ENCODE assay signal across 15 cellular contexts in genomic region chr1:197268012-197268411, GRCh38. TPM values are rescaled to one million over a fixed set of nuclear protein-coding genes. Genes with fewer than 3 reads are reported as not detected.
DNase-seq lines count a peak whose midpoint lies in the region; ATAC-seq, FAIRE-seq and TF ChIP-seq lines count a peak whose summit lies in the region.
"Had no signal": no experiment of that assay in that cellular context is flagged by ENCODE, and none has a peak within 500 bp of the region (broad histone marks: within the 10 kb centered on the region; RNA-seq: fewer than 3 reads in every experiment).

CRB1 (plus strand) TSS chr1:197268252; CDS start chr1:197268413, 161 bp downstream.

- peak within 1 kb of the TSS; percentile 68 for H3K27ac ChIP-seq in WERI-Rb-1
- no peak within 1 kb of the TSS for H3K27ac ChIP-seq in keratinocyte (ENCODE audit: control insufficient read depth, insufficient read depth, low read length)

- TF ChIP-seq CTCF in WERI-Rb-1 (IDR thresholded peaks at IDR 0.05; ENCODE audit: low read depth, low read length) = no peak
- no peak for TF ChIP-seq CTCF in keratinocyte (optimal IDR thresholded peaks at IDR 0.05 in 1 of 3, IDR thresholded peaks at IDR 0.05 in 1 of 3, conservative IDR thresholded peaks at IDR 0.05 in 1 of 3; ENCODE audit: extremely low read depth in 1 of 3, insufficient read depth in 2 of 3, low read length in 3 of 3)

- DNase-seq in Ammon's horn (ENCODE audit: low spot score) (peak; percentile 67), NCI-H1105 (lab: John Stamatoyannopoulos, UW) (peak; percentile 7), WERI-Rb-1 (peak; percentile 80), keratinocyte (ENCODE audit: low read depth, low spot score) (no peak), DMS153 (lab: John Stamatoyannopoulos, UW) (no peak), HT-29 (ENCODE audit: low spot score) (no peak)
- no peak for DNase-seq in activated CD4-positive, alpha-beta memory T cell treated with anti-CD3 and anti-CD28 coated beads for 36 hours
- DNase-seq: activated CD8-positive, alpha-beta T cell treated with anti-CD3 and anti-CD28 coated beads for 36 hours; AML-193; effector CD8-positive, alpha-beta T cell; naive B cell; NCI-H187 treated with DMSO at 0.1 percent for 48 hours had no signal

- no peak within 1 kb of the TSS for H3K27ac Mint-ChIP-seq in activated CD4-positive, alpha-beta memory T cell treated with anti-CD3 and anti-CD28 coated beads for 36 hours
- H3K27ac Mint-ChIP-seq: activated CD8-positive, alpha-beta T cell treated with anti-CD3 and anti-CD28 coated beads for 36 hours; activated naive CD4-positive, alpha-beta T cell treated with anti-CD3 and anti-CD28 coated beads, Interleukin-2, amount 50 U/mL, for 72 hours; naive B cell; stimulated activated memory B cell treated with anti-CD40 and anti-IgM and Interleukin-4, amounts not matched to agents 10 μg/mL and 1 μg/mL and 100 μg/mL, for 72 hours had no signal

- H3K27me3 ChIP-seq in WERI-Rb-1 (ENCODE audit: insufficient read depth, low read depth, severe bottlenecking) (no peaks in the 10 kb centered on the region), keratinocyte (ENCODE audit: control insufficient read depth, extremely low read depth, insufficient read depth, low read length) (no peaks in the 10 kb centered on the region)

- H3K4me1 Mint-ChIP-seq in activated CD4-positive, alpha-beta memory T cell treated with anti-CD3 and anti-CD28 coated beads for 36 hours (ENCODE audit: low read depth) = no peaks in the 10 kb centered on the region
- H3K4me1 Mint-ChIP-seq: naive B cell; stimulated activated memory B cell treated with anti-CD40 and anti-IgM and Interleukin-4, amounts not matched to agents 10 μg/mL and 1 μg/mL and 100 μg/mL, for 72 hours had no signal

- peak within 1 kb of the TSS; percentile 37 for H2AFZ ChIP-seq in keratinocyte (ENCODE audit: control insufficient read depth, low read length)

- no peaks in the 10 kb centered on the region for H3K36me3 Mint-ChIP-seq in activated CD4-positive, alpha-beta memory T cell treated with anti-CD3 and anti-CD28 coated beads for 36 hours
- H3K36me3 Mint-ChIP-seq: activated naive CD4-positive, alpha-beta T cell treated with anti-CD3 and anti-CD28 coated beads, Interleukin-2, amount 50 U/mL, for 72 hours; stimulated activated memory B cell treated with anti-CD40 and anti-IgM and Interleukin-4, amounts not matched to agents 10 μg/mL and 1 μg/mL and 100 μg/mL, for 72 hours had no signal

- no peak within 1 kb of the TSS for H3K4me2 ChIP-seq in keratinocyte (ENCODE audit: control insufficient read depth, extremely low read depth, insufficient read depth, low read depth, low read length)

- intact Hi-C loops in activated CD4-positive, alpha-beta memory T cell treated with anti-CD3 and anti-CD28 coated beads for 36 hours (cut with micrococcal nuclease) = no loop called here

- no peaks in the 10 kb centered on the region for H4K20me1 ChIP-seq in keratinocyte (ENCODE audit: control insufficient read depth, extremely low read depth, insufficient read depth, low read length)

- H3K79me2 ChIP-seq in keratinocyte (ENCODE audit: control insufficient read depth, insufficient read depth, low read length) = no peaks in the 10 kb centered on the region

- FAIRE-seq in keratinocyte (lab: Jason Lieb, UNC) = no peak

- H3K9ac ChIP-seq in keratinocyte (ENCODE audit: control insufficient read depth, extremely low read depth, insufficient read depth, low read length) = no peak within 1 kb of the TSS

- ATAC-seq in GM21737 (IDR thresholded peaks at IDR 0.05; ENCODE audit: unreplicated experiment) = no peak
- ATAC-seq: activated CD8-positive, alpha-beta T cell treated with anti-CD3 and anti-CD28 coated beads for 36 hours; activated naive CD4-positive, alpha-beta T cell treated with anti-CD3 and anti-CD28 coated beads, Interleukin-2, amount 50 U/mL, for 72 hours; stimulated activated memory B cell treated with anti-CD40 and anti-IgM and Interleukin-4, amounts not matched to agents 10 μg/mL and 1 μg/mL and 100 μg/mL, for 72 hours had no signal

- no peaks in the 10 kb centered on the region for H3K36me3 ChIP-seq in WERI-Rb-1
- H3K36me3 ChIP-seq in keratinocyte (ENCODE audit: control insufficient read depth in 2 of 2, extremely low read depth in 1 of 2, insufficient read depth in 2 of 2, low read length in 2 of 2) = no peaks in the 10 kb centered on the region

- no peaks in the 10 kb centered on the region for H3K9me1 ChIP-seq in keratinocyte (ENCODE audit: control insufficient read depth, extremely low read depth, insufficient read depth, low read length)

- H3K9me3 ChIP-seq in WERI-Rb-1 (ENCODE audit: severe bottlenecking) (no peaks in the 10 kb centered on the region), keratinocyte (ENCODE audit: control insufficient read depth, low read depth, low read length) (no peaks in the 10 kb centered on the region)

- H3K27me3 Mint-ChIP-seq in activated CD4-positive, alpha-beta memory T cell treated with anti-CD3 and anti-CD28 coated beads for 36 hours = no peaks in the 10 kb centered on the region
- H3K27me3 Mint-ChIP-seq: activated CD8-positive, alpha-beta T cell treated with anti-CD3 and anti-CD28 coated beads for 36 hours; stimulated activated memory B cell treated with anti-CD40 and anti-IgM and Interleukin-4, amounts not matched to agents 10 μg/mL and 1 μg/mL and 100 μg/mL, for 72 hours had no signal

- no peak within 1 kb of the TSS for H3K4me3 Mint-ChIP-seq in activated CD4-positive, alpha-beta memory T cell treated with anti-CD3 and anti-CD28 coated beads for 36 hours
- H3K4me3 Mint-ChIP-seq: activated CD8-positive, alpha-beta T cell treated with anti-CD3 and anti-CD28 coated beads for 36 hours; naive B cell; stimulated activated memory B cell treated with anti-CD40 and anti-IgM and Interleukin-4, amounts not matched to agents 10 μg/mL and 1 μg/mL and 100 μg/mL, for 72 hours had no signal

- H3K4me3 ChIP-seq in WERI-Rb-1 (ENCODE audit: low read depth, low read length) (peak within 1 kb of the TSS; percentile 58), keratinocyte (ENCODE audit: control insufficient read depth in 2 of 3, extremely low read depth in 1 of 3, insufficient read depth in 2 of 3, low read depth in 1 of 3, low read length in 3 of 3) (no peak within 1 kb of the TSS)

- CTCF ChIA-PET in activated CD4-positive, alpha-beta memory T cell treated with anti-CD3 and anti-CD28 coated beads for 36 hours (lab: Charles Lee) = no interaction called here

- POLR2A ChIA-PET in activated CD4-positive, alpha-beta memory T cell treated with anti-CD3 and anti-CD28 coated beads for 36 hours (lab: Charles Lee) = no interaction called here

- no peaks in the 10 kb centered on the region for H3K9me3 Mint-ChIP-seq in activated CD4-positive, alpha-beta memory T cell treated with anti-CD3 and anti-CD28 coated beads for 36 hours
- H3K9me3 Mint-ChIP-seq: activated CD8-positive, alpha-beta T cell treated with anti-CD3 and anti-CD28 coated beads for 36 hours; activated naive CD4-positive, alpha-beta T cell treated with anti-CD3 and anti-CD28 coated beads, Interleukin-2, amount 50 U/mL, for 72 hours had no signal

- dilution Hi-C loops in keratinocyte (cut with MboI; ENCODE audit: extremely low pct_ligation_motif_present, low sequenced_read_pairs) = no loop called here

- H3K4me1 ChIP-seq in keratinocyte (ENCODE audit: control insufficient read depth, extremely low read depth, insufficient read depth, low read length) = no peaks in the 10 kb centered on the region

RNA-seq across cellular contexts. Expression of gene CRB1, which starts in this region (rescaled TPM):
- polyA plus RNA-seq in keratinocyte = 0.04 to 0.12 TPM in 2 of 3 replicates, not detected in the other
- not detected for polyA plus RNA-seq in keratinocyte (2011; ENCODE audit: low read depth)
- polyA plus RNA-seq in keratinocyte (2011; cell fraction: cytosol; rRNA removed) = 0.05 TPM in 1 of 2 replicates, not detected in the other
- polyA plus RNA-seq in keratinocyte (2011; cell fraction: nucleus; rRNA removed) = 0.13 and 0.19 TPM in 2 replicates
- polyA plus RNA-seq in keratinocyte (2012; ENCODE audit: low replicate concordance) = not detected in 2 replicates
- 0.20 TPM in 1 of 3 replicates, not detected in the others for polyA minus RNA-seq in keratinocyte
- not detected for polyA minus RNA-seq in keratinocyte (2011; cell fraction: cytosol; rRNA and poly(A)+ RNA removed)
- polyA minus RNA-seq in keratinocyte (2011; cell fraction: nucleus; rRNA and poly(A)+ RNA removed) = 0.16 TPM in 1 of 2 replicates, not detected in the other
- not detected for total RNA-seq in activated CD4-positive, alpha-beta memory T cell treated with anti-CD3 and anti-CD28 coated beads for 36 hours
- total RNA-seq in HT-29 (2014; rRNA removed; shearing (Covaris generic)) = not detected in 2 replicates
- total RNA-seq: activated CD8-positive, alpha-beta T cell treated with anti-CD3 and anti-CD28 coated beads for 36 hours had no signal

Comparison
In these comparisons a context has a peak if more than half of its experiments do, and no peak if none do; other contexts are left out.
1. DNase-seq: peak in Ammon's horn (single experiment), NCI-H1105 (single experiment) and WERI-Rb-1 (single experiment); none in keratinocyte (single experiment), activated CD4-positive, alpha-beta memory T cell treated with anti-CD3 and anti-CD28 coated beads for 36 hours (single experiment), DMS153 (single experiment) and HT-29 (single experiment).